1 cellular context compared by ENCODE assay signal in genomic region chr11:77381749-77382693, GRCh38.
TF ChIP-seq lines count a peak whose summit lies in the region.

No MANE protein-coding gene starts in this region.

TF ChIP-seq in HepG2, 621 proteins besides CTCF, POLR2A, EP300 and RAD21 (continued from another document):
- TF ChIP-seq TFE3 (CRISPR knock-in tag; IDR thresholded peaks at IDR 0.05): no peak
- TF ChIP-seq ZMAT3 (CRISPR knock-in tag; conservative IDR thresholded peaks at IDR 0.05): no peak
